Comparison of ENCODE assay signal across 8 cellular contexts in genomic region chr2:25161055-25161781, GRCh38. TPM values are rescaled to one million over a fixed set of nuclear protein-coding genes. Genes with fewer than 3 reads are reported as not detected.
DNase-seq lines count a peak whose midpoint lies in the region; ATAC-seq and TF ChIP-seq lines count a peak whose summit lies in the region.

No MANE protein-coding gene starts in this region.

- no peaks in the 10 kb centered on the region for H3K9me3 ChIP-seq in left lung
- H3K9me3 ChIP-seq in smooth muscle cell (replicated peaks; ENCODE audit: low read depth): no peaks in the 10 kb centered on the region

- H2AFZ ChIP-seq in smooth muscle cell (ENCODE audit: low read depth): no peak overlapping the region

- no peaks in the 10 kb centered on the region for H4K20me1 ChIP-seq in smooth muscle cell (ENCODE audit: low read depth)

- intact Hi-C loops in left lung (cut with DNase I): no loop called here

- ATAC-seq in left lung: peak; percentile 76
- no peak for ATAC-seq in HG02588 (IDR thresholded peaks at IDR 0.05; ENCODE audit: unreplicated experiment)
- ATAC-seq in HG02973 (IDR thresholded peaks at IDR 0.05; ENCODE audit: unreplicated experiment): no peak

- H3K79me2 ChIP-seq in smooth muscle cell (ENCODE audit: low read depth): no peaks in the 10 kb centered on the region

- H3K4me2 ChIP-seq in smooth muscle cell: no peak overlapping the region

- H3K4me3 ChIP-seq in left lung (peak overlapping the region; percentile 32 to 48), smooth muscle cell (no peak overlapping the region)

- H3F3A ChIP-seq in smooth muscle cell (ENCODE audit: low read depth): no peaks in the 10 kb centered on the region

- H3K27ac ChIP-seq in left lung (peak overlapping the region in 1 of 2 donors; percentile 71), smooth muscle cell (ENCODE audit: low read depth) (no peak overlapping the region)

- peak; percentile 69 for DNase-seq in COLO668 (lab: John Stamatoyannopoulos, UW; ENCODE audit: unreplicated experiment)
- peak; percentile 21 to 65 (median 42) for DNase-seq in T-helper 1 cell
- DNase-seq in amniotic epithelial cell (ENCODE audit: low read depth): peak; percentile 48
- peak; percentile 75 to 90 for DNase-seq in left lung
- peak; percentile 65 to 68 for DNase-seq in stimulated activated CD8-positive, alpha-beta memory T cell treated with anti-CD3 and anti-CD28 coated beads, Interleukin-15, amount 100 ng/mL, for 48 hours (ENCODE audit: low read depth in 2 of 2)
- DNase-seq in smooth muscle cell (lab: John Stamatoyannopoulos, UW; ENCODE audit: unreplicated experiment): no peak

- TF ChIP-seq CTCF in left lung (IDR thresholded peaks at IDR 0.05) (no peak), smooth muscle cell (IDR thresholded peaks at IDR 0.05; ENCODE audit: borderline replicate concordance, insufficient read depth, poor library complexity, severe bottlenecking) (no peak)

- H3K27me3 ChIP-seq in left lung (peaks cover 6 to 47% of the 10 kb centered on the region in 2 donors), smooth muscle cell (ENCODE audit: low read depth) (peaks cover 25% of the 10 kb centered on the region)

- no peaks in the 10 kb centered on the region for H3K4me1 ChIP-seq in left lung
- no peaks in the 10 kb centered on the region for H3K4me1 ChIP-seq in smooth muscle cell (ENCODE audit: low read depth)

- H3K36me3 ChIP-seq in left lung (no peaks in the 10 kb centered on the region), smooth muscle cell (ENCODE audit: low read depth) (no peaks in the 10 kb centered on the region)

- 92% methylated on average over 67 of the region's 69 CpGs for WGBS in smooth muscle cell (ENCODE audit: low lambda C conversion rate)

- no peak overlapping the region for H3K9ac ChIP-seq in smooth muscle cell (ENCODE audit: low read depth)

RNA-seq across cellular contexts. Expression of gene POMC, which starts 7.2 kb away (rescaled TPM):
- total RNA-seq in left lung (1 to 10 TPM; 1.5 to 3.7 TPM), smooth muscle cell (not detected in 2 replicates)
- 0.70 TPM in 1 of 2 replicates, not detected in the other for polyA plus RNA-seq in smooth muscle cell
